In the genomic region with DNA sequence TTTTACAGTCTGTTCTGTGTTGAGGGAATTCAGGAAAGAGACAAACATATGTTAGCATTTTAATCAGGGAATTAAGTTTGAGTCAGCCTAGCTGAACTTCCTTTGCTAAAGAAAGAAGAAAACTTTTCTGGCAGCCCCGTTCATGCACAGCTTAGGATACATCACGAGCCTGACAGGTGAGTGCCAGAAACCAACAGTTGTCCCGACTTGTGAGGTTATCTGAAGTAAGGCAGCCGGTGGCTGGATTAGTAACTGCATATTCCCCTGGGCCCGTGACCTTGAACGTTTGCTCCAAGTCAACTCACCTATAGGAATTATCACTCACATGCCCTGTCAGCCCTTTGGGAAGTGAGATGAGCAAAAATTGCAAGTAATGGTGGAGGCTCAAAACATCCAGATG, we compare ENCODE assay signal across 23 cellular contexts. TPM values are rescaled to one million over a fixed set of nuclear protein-coding genes. Genes with fewer than 3 reads are reported as not detected.
DNase-seq lines count a peak whose midpoint lies in the region; ATAC-seq and TF ChIP-seq lines count a peak whose summit lies in the region.
"Had no signal": no experiment of that assay in that cellular context is flagged by ENCODE, and none has a peak within 500 bp of the region (broad histone marks: within the 10 kb centered on the region; RNA-seq: fewer than 3 reads in every experiment).

No MANE protein-coding gene starts in this region.

- no peak overlapping the region for H3K4me2 ChIP-seq in OCI-LY7 (ENCODE audit: low read length)
- no peak overlapping the region for H3K4me2 ChIP-seq in trophoblast cell (ENCODE audit: low read length)
- H3K4me2 ChIP-seq: BLaER1 treated with 17β-estradiol and CSF1 and Interleukin-3, amounts not matched to agents 10 nM and 100 nM had no signal

- no peaks in the 10 kb centered on the region for H4K20me1 ChIP-seq in OCI-LY7 (ENCODE audit: insufficient read depth, low read length)

- no peaks in the 10 kb centered on the region for H3K27me3 ChIP-seq in Caco-2 (replicated peaks; ENCODE audit: control insufficient read depth, insufficient read depth, low read length)
- no peaks in the 10 kb centered on the region for H3K27me3 ChIP-seq in trophoblast cell (ENCODE audit: insufficient read depth, low read length)
- H3K27me3 ChIP-seq in esophagus muscularis mucosa, result no peaks in the 10 kb centered on the region
- H3K27me3 ChIP-seq: BLaER1 treated with 17β-estradiol and CSF1 and Interleukin-3, amounts not matched to agents 10 nM and 100 nM had no signal

- ATAC-seq in Right ventricle myocardium superior (ENCODE audit: poor library complexity), result peak; percentile 55
- no peak for ATAC-seq in left cardiac atrium
- ATAC-seq in GM21390 (IDR thresholded peaks at IDR 0.05; ENCODE audit: unreplicated experiment), result no peak

- no peak overlapping the region for H2BK120ac ChIP-seq in trophoblast cell (ENCODE audit: insufficient read depth, low read length, poor library complexity)

- H2AK5ac ChIP-seq in trophoblast cell (ENCODE audit: low read length), result no peak overlapping the region

- H4K91ac ChIP-seq in trophoblast cell (ENCODE audit: low read depth, low read length), result no peak overlapping the region

- H3K79me2 ChIP-seq in OCI-LY7 (ENCODE audit: insufficient read depth, low read depth, low read length), result peaks cover 12% of the 10 kb centered on the region; the same call in 1 of the 2 replicates
- H3K79me2 ChIP-seq in trophoblast cell (ENCODE audit: control insufficient read depth, insufficient read depth, low read length, poor library complexity), result no peaks in the 10 kb centered on the region

- no peak overlapping the region for H2BK12ac ChIP-seq in trophoblast cell (ENCODE audit: low read length)

- H2AFZ ChIP-seq in OCI-LY7 (ENCODE audit: low read length) (no peak overlapping the region), trophoblast cell (ENCODE audit: insufficient read depth, low read length, poor library complexity) (no peak overlapping the region)

- H3K23ac ChIP-seq in trophoblast cell (ENCODE audit: low read length), result no peak overlapping the region

- no CpG with 5 or more reads among the region's 6 CpGs for WGBS in trophoblast cell (ENCODE audit: extremely low coverage, insufficient coverage, insufficient read length)
- 66% methylated on average over 6 of the region's 6 CpGs for WGBS in esophagus muscularis mucosa

- H3K36me3 Mint-ChIP-seq in Caco-2 (ENCODE audit: insufficient read depth, unreplicated experiment), result peaks cover 95% of the 10 kb centered on the region

- no peak overlapping the region for H3K4ac ChIP-seq in trophoblast cell (ENCODE audit: low read depth, low read length)

- H3K4me1 ChIP-seq in Caco-2 (no peaks in the 10 kb centered on the region), OCI-LY7 (ENCODE audit: insufficient read depth, low read length, poor library complexity, severe bottlenecking) (no peaks in the 10 kb centered on the region), trophoblast cell (ENCODE audit: control insufficient read depth in 1 of 2, insufficient read depth in 2 of 2, low read length in 2 of 2) (no peaks in the 10 kb centered on the region), esophagus muscularis mucosa (peaks cover 0 to 31% (median 14%) of the 10 kb centered on the region in 4 donors)

- intact Hi-C loops in Right ventricle myocardium superior (cut with DNase I), result loop anchor here (5.0 kb wide), 1 partner anchor 89 kb away; a partner anchor contains a TSS
- intact Hi-C loops in left cardiac atrium (cut with DNase I), result no loop called here
- intact Hi-C loops in Caco-2 (cut with micrococcal nuclease; ENCODE audit: unreplicated experiment), result no loop called here
- intact Hi-C loops in OCI-LY7 (cut with micrococcal nuclease; ENCODE audit: unreplicated experiment), result no loop called here
- intact Hi-C loops in esophagus muscularis mucosa (cut with DNase I), result no loop called here

- BruUV-seq in Caco-2 (replicated peaks; lab: Mats Ljungman, UMichigan) (TSS peak; percentile 18), OCI-LY7 (replicated peaks; lab: Mats Ljungman, UMichigan) (TSS peak; percentile 20)

- H3K27me3 Mint-ChIP-seq in Caco-2 (ENCODE audit: insufficient read depth, unreplicated experiment), result no peaks in the 10 kb centered on the region
- H3K27me3 Mint-ChIP-seq: CD4-positive, alpha-beta memory T cell had no signal

- H3K9me3 ChIP-seq in Caco-2 (no peaks in the 10 kb centered on the region), OCI-LY7 (ENCODE audit: low read length) (no peaks in the 10 kb centered on the region), trophoblast cell (ENCODE audit: insufficient read depth, low read depth, low read length) (no peaks in the 10 kb centered on the region), esophagus muscularis mucosa (no peaks in the 10 kb centered on the region)
- H3K9me3 ChIP-seq: BLaER1 treated with 17β-estradiol and CSF1 and Interleukin-3, amounts not matched to agents 10 nM and 100 nM had no signal

- H3K4me3 ChIP-seq in Caco-2 (ENCODE audit: low read depth, low read length), result no peak overlapping the region
- no peak overlapping the region for H3K4me3 ChIP-seq in OCI-LY7 (ENCODE audit: low read depth, low read length, poor library complexity, severe bottlenecking)
- H3K4me3 ChIP-seq in trophoblast cell (ENCODE audit: low read depth, low read length), result no peak overlapping the region
- no peak overlapping the region for H3K4me3 ChIP-seq in esophagus muscularis mucosa
- no peak overlapping the region for H3K4me3 ChIP-seq in foreskin fibroblast (ENCODE audit: low read depth in 1 of 2, low read length in 2 of 2)
- H3K4me3 ChIP-seq: BLaER1 treated with 17β-estradiol and CSF1 and Interleukin-3, amounts not matched to agents 10 nM and 100 nM had no signal

- DNase-seq in Right ventricle myocardium superior (no peak), left cardiac atrium (no peak), Caco-2 (no peak), OCI-LY7 (ENCODE audit: low spot score) (no peak), trophoblast cell (no peak), esophagus muscularis mucosa (ENCODE audit: extremely low spot score) (no peak), foreskin fibroblast (no peak)
- DNase-seq: CD4-positive, alpha-beta memory T cell; GOT3; HCEC 1CT; Karpas-422; MV-4-11; NCI-H1417; NCI-H1694 treated with DMSO at 0.1 percent for 48 hours; NCI-H2081 treated with DMSO at 0.1 percent for 48 hours; NCI-H2171 treated with DMSO at 0.1 percent for 48 hours; NCI-H524 treated with DMSO at 0.1 percent for 48 hours; OCI-M1 had no signal

- H3K14ac ChIP-seq in trophoblast cell (ENCODE audit: low read length), result no peak overlapping the region

- H3K27ac ChIP-seq in OCI-LY7 (ENCODE audit: low read depth, low read length, poor library complexity, severe bottlenecking), result no peak overlapping the region
- H3K27ac ChIP-seq in trophoblast cell (ENCODE audit: low read depth, low read length), result no peak overlapping the region
- H3K27ac ChIP-seq in esophagus muscularis mucosa (replicated peaks in 1 of 4), result no peak overlapping the region
- H3K27ac ChIP-seq: BLaER1 treated with 17β-estradiol and CSF1 and Interleukin-3, amounts not matched to agents 10 nM and 100 nM had no signal

- peak overlapping the region; percentile 35 for H3K9ac ChIP-seq in trophoblast cell (ENCODE audit: low read length)
- H3K9ac ChIP-seq: BLaER1 treated with 17β-estradiol and CSF1 and Interleukin-3, amounts not matched to agents 10 nM and 100 nM had no signal

- no peak overlapping the region for H3K4me3 Mint-ChIP-seq in Caco-2 (ENCODE audit: unreplicated experiment)
- H3K4me3 Mint-ChIP-seq: CD4-positive, alpha-beta memory T cell had no signal

- CTCF ChIA-PET in Caco-2 (lab: Charles Lee) (no interaction called here), OCI-LY7 (lab: Charles Lee; ENCODE audit: unreplicated experiment) (no interaction called here)

- no peak for TF ChIP-seq POLR2A in esophagus muscularis mucosa (IDR thresholded peaks at IDR 0.05; ENCODE audit: low read depth)

- no peak for TF ChIP-seq EP300 in esophagus muscularis mucosa (IDR thresholded peaks at IDR 0.05)

- POLR2A ChIA-PET in Caco-2 (lab: Charles Lee), result no interaction called here
- POLR2A ChIA-PET in OCI-LY7 (lab: Charles Lee), result no interaction called here

- H3K27ac Mint-ChIP-seq in Caco-2 (ENCODE audit: unreplicated experiment), result no peak overlapping the region

- no peak overlapping the region for H4K12ac ChIP-seq in trophoblast cell (ENCODE audit: low read depth, low read length)

- H3K79me1 ChIP-seq in trophoblast cell (ENCODE audit: low read length), result no peaks in the 10 kb centered on the region

- H2BK5ac ChIP-seq in trophoblast cell (ENCODE audit: low read depth, low read length, poor library complexity), result no peak overlapping the region

- H3K9me2 ChIP-seq in OCI-LY7 (ENCODE audit: insufficient read depth, low read length), result no peaks in the 10 kb centered on the region

- TF ChIP-seq CTCF in Caco-2 (IDR thresholded peaks at IDR 0.05; ENCODE audit: insufficient read depth in 1 of 2, low read depth in 1 of 2, low read length in 1 of 2, severe bottlenecking in 1 of 2, unreplicated experiment in 1 of 2) (no peak), OCI-LY7 (conservative IDR thresholded peaks at IDR 0.05; ENCODE audit: low read length) (no peak), esophagus muscularis mucosa (IDR thresholded peaks at IDR 0.05) (no peak), foreskin fibroblast (IDR thresholded peaks at IDR 0.05; ENCODE audit: low read depth, low read length) (no peak)

- H4K8ac ChIP-seq in trophoblast cell (ENCODE audit: low read depth, low read length), result no peak overlapping the region

- H3K36me3 ChIP-seq in Caco-2 (ENCODE audit: control insufficient read depth, insufficient read depth, low read length), result peaks cover 17% of the 10 kb centered on the region
- peaks cover 93% of the 10 kb centered on the region for H3K36me3 ChIP-seq in OCI-LY7 (ENCODE audit: insufficient read depth, low read length)
- peaks cover 23 to 50% of the 10 kb centered on the region in 2 experiments for H3K36me3 ChIP-seq in trophoblast cell (ENCODE audit: control insufficient read depth in 1 of 2, insufficient read depth in 2 of 2, low read length in 2 of 2)
- peaks cover 44 to 91% (median 80%) of the 10 kb centered on the region in 4 donors for H3K36me3 ChIP-seq in esophagus muscularis mucosa

- H3K4me1 Mint-ChIP-seq in Caco-2 (ENCODE audit: low read depth, unreplicated experiment), result no peaks in the 10 kb centered on the region

- H3K9me3 Mint-ChIP-seq in Caco-2 (ENCODE audit: unreplicated experiment), result no peaks in the 10 kb centered on the region
- H3K9me3 Mint-ChIP-seq: CD4-positive, alpha-beta memory T cell had no signal

- no peak overlapping the region for H3K18ac ChIP-seq in trophoblast cell (ENCODE audit: low read length)

RNA-seq across cellular contexts. Expression of a gene that starts 24.1 kb away (rescaled TPM):
- total RNA-seq in Right ventricle myocardium superior, result 64.3 TPM
- 10 to 100 TPM; 58.6 to 80.3 TPM for total RNA-seq in left cardiac atrium
- total RNA-seq in Caco-2 (2022), result 286 and 290 TPM in 2 replicates
- total RNA-seq in OCI-LY7 (2014; rRNA removed; shearing (Covaris generic)), result 103 and 152 TPM in 2 replicates
- 248 and 266 TPM in 2 replicates for total RNA-seq in OCI-LY7 (2022)
- polyA plus RNA-seq in trophoblast cell (2013), result 106 and 108 TPM in 2 replicates
- 10 to 100 TPM; 48.5 to 72.9 (median 59.5) TPM for total RNA-seq in esophagus muscularis mucosa

RNA-seq across cellular contexts. Expression of a gene that starts 50.7 kb away (rescaled TPM):
- 2.3 TPM for total RNA-seq in Right ventricle myocardium superior
- 1 to 10 TPM; 2.7 to 6.3 TPM for total RNA-seq in left cardiac atrium
- not detected in 2 replicates for total RNA-seq in Caco-2 (2022)
- 24.0 and 24.3 TPM in 2 replicates for total RNA-seq in OCI-LY7 (2014; rRNA removed; shearing (Covaris generic))
- 22.3 and 27.5 TPM in 2 replicates for total RNA-seq in OCI-LY7 (2022)
- polyA plus RNA-seq in trophoblast cell (2013), result not detected in 2 replicates
- total RNA-seq in esophagus muscularis mucosa, result 10 to 100 TPM in 1 of 4 donors, 1 to 10 TPM in 1, under 1 TPM in 2; 0.39 to 17.4 (median 1.1) TPM
- total RNA-seq: G401, M059J, SK-MEL-5 had no signal
